Comparison of ENCODE assay signal across 1 cellular context in the genomic region with DNA sequence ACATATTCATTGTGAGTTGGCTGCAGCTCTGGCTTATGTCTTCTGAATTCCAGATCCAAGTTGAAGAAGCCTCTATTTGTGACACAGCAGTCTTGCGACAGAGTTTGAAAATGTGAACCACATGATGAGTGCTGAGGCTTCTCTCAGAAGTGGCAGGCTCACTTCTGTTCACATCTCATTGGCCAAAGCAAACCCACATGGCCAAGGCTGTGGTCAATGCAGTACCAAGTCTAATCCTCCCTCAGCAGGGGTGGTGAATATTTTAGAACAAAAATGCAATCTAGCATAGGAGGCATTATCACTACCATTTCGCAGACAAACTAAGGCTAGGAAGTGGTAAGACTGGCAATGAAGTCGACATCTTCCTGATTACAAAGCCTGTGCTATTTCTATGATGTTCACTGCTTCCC.
TF ChIP-seq lines count a peak whose summit lies in the region.

No MANE protein-coding gene starts in this region.

TF ChIP-seq in K562, 482 proteins besides CTCF, POLR2A, EP300 and RAD21 (continued from another document):
- TF ChIP-seq NR0B1 (IDR thresholded peaks at IDR 0.05; ENCODE audit: partially characterized antibody) (no peak), ERF (CRISPR knock-in tag; IDR thresholded peaks at IDR 0.05) (peak; percentile 54; the same call in 1 of the 2 replicates), CBFA2T2 (conservative IDR thresholded peaks at IDR 0.05) (no peak)
- TF ChIP-seq, protein P1, sequence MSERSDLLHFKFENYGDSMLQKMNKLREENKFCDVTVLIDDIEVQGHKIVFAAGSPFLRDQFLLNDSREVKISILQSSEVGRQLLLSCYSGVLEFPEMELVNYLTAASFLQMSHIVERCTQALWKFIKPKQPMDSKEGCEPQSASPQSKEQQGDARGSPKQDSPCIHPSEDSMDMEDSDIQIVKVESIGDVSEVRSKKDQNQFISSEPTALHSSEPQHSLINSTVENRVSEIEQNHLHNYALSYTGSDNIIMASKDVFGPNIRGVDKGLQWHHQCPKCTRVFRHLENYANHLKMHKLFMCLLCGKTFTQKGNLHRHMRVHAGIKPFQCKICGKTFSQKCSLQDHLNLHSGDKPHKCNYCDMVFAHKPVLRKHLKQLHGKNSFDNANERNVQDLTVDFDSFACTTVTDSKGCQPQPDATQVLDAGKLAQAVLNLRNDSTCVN (CRISPR knock-in tag; IDR thresholded peaks at IDR 0.05), result no peak
